In the genomic region with DNA sequence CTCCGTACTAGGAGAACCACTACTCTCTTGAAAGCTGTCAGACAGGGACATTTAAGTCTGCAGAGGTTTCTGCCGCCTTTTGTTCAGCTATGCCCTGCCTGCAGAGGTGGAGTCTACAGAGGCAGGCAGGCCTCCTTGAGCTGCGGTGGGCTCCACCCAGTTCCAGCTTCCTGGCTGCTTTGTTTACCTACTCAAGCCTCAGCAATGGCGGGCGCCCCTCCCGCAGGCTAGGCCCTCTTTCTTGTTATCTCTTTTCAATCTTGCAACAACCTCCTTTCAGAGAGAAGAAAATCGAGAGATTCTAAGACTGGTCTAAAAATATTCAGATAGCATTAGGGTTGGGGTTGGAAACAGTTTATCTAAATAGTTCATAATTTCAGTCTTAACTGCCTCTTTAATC, we compare ENCODE assay signal across 8 cellular contexts.
DNase-seq lines count a peak whose midpoint lies in the region; ATAC-seq, FAIRE-seq and TF ChIP-seq lines count a peak whose summit lies in the region.
"Not testable (repeated sequence)": the region's sequence is repeated elsewhere in the genome, so short reads cannot be mapped to it uniquely, and the experiment has no call there.

No MANE protein-coding gene starts in this region.

- H2AK5ac ChIP-seq in neuronal stem cell (ENCODE audit: low read depth, low read length), result not testable (repeated sequence)

- POLR2A ChIA-PET in activated CD8-positive, alpha-beta T cell treated with anti-CD3 and anti-CD28 coated beads for 36 hours (lab: Charles Lee), result interaction anchor here (0.6 to 1.1 kb wide), 2 partner anchors 10 to 1000 kb away, joined by 3 to 4 read pairs; no protein-coding TSS in a partner anchor

- WGBS in neuronal stem cell (ENCODE audit: extremely low coverage in 2 of 2, insufficient read length in 2 of 2, insufficient replicate concordance in 1 of 2), 2 donors, result no CpG with 5 or more reads among the region's 7 CpGs

- not testable (repeated sequence) for TF ChIP-seq CTCF in activated CD8-positive, alpha-beta T cell treated with anti-CD3 and anti-CD28 coated beads for 36 hours (IDR thresholded peaks at IDR 0.05); bronchial epithelial cell (IDR thresholded peaks at IDR 0.05; ENCODE audit: insufficient read depth, low read length, severe bottlenecking); left ventricle myocardium inferior (IDR thresholded peaks at IDR 0.05; ENCODE audit: borderline replicate concordance); uterus (IDR thresholded peaks at IDR 0.05)

- intact Hi-C loops in activated CD8-positive, alpha-beta T cell treated with anti-CD3 and anti-CD28 coated beads for 36 hours (cut with micrococcal nuclease); left ventricle myocardium inferior (cut with micrococcal nuclease); uterus (cut with DNase I; ENCODE audit: low total_unique reads): not testable (repeated sequence)

- H3K4me3 Mint-ChIP-seq in T-helper 2 cell treated with Interferon-gamma antibody and Interleukin-4, amounts not matched to agents 5 μg/mL and 100 μg/mL, for 36 hours, result peak overlapping the region; percentile 49
- H3K4me3 Mint-ChIP-seq in activated CD8-positive, alpha-beta T cell treated with anti-CD3 and anti-CD28 coated beads for 36 hours, result not testable (repeated sequence)

- H3K27me3 ChIP-seq in bronchial epithelial cell (ENCODE audit: control insufficient read depth, insufficient read depth, low read length); left ventricle myocardium inferior (ENCODE audit: low read depth); neuronal stem cell (ENCODE audit: control insufficient read depth in 3 of 3, insufficient read depth in 3 of 3, low read depth in 1 of 3, low read length in 3 of 3); uterus: not testable (repeated sequence)

- H3K27me3 Mint-ChIP-seq in T-helper 2 cell treated with Interferon-gamma antibody and Interleukin-4, amounts not matched to agents 5 μg/mL and 100 μg/mL, for 36 hours (ENCODE audit: low read depth), result peaks cover 16% of the 10 kb centered on the region
- not testable (repeated sequence) for H3K27me3 Mint-ChIP-seq in activated CD8-positive, alpha-beta T cell treated with anti-CD3 and anti-CD28 coated beads for 36 hours

- not testable (repeated sequence) for H3K4me2 ChIP-seq in neuronal stem cell (ENCODE audit: insufficient read depth, low read length, poor library complexity, severe bottlenecking)

- peak overlapping the region; percentile 82 for H3K27ac Mint-ChIP-seq in T-helper 2 cell treated with Interferon-gamma antibody and Interleukin-4, amounts not matched to agents 5 μg/mL and 100 μg/mL, for 36 hours
- H3K27ac Mint-ChIP-seq in activated CD8-positive, alpha-beta T cell treated with anti-CD3 and anti-CD28 coated beads for 36 hours, result not testable (repeated sequence)

- H3K36me3 Mint-ChIP-seq in T-helper 2 cell treated with Interferon-gamma antibody and Interleukin-4, amounts not matched to agents 5 μg/mL and 100 μg/mL, for 36 hours (ENCODE audit: low read depth), result peaks cover 11% of the 10 kb centered on the region
- H3K36me3 Mint-ChIP-seq in activated CD8-positive, alpha-beta T cell treated with anti-CD3 and anti-CD28 coated beads for 36 hours (ENCODE audit: low read depth), result not testable (repeated sequence)

- ATAC-seq in activated CD8-positive, alpha-beta T cell treated with anti-CD3 and anti-CD28 coated beads for 36 hours, result not testable (repeated sequence)

- not testable (repeated sequence) for H4K91ac ChIP-seq in neuronal stem cell (ENCODE audit: low read depth, low read length, poor library complexity)

- not testable (repeated sequence) for H3K79me1 ChIP-seq in neuronal stem cell (ENCODE audit: low read depth, low read length)

- H3K18ac ChIP-seq in neuronal stem cell (ENCODE audit: low read length), result not testable (repeated sequence)

- peaks cover 15% of the 10 kb centered on the region for H3K9me3 ChIP-seq in left ventricle myocardium inferior (replicated peaks)
- H3K9me3 ChIP-seq in neuronal stem cell (replicated peaks in 1 of 2; ENCODE audit: control insufficient read depth in 2 of 2, insufficient read depth in 1 of 2, low read depth in 1 of 2, low read length in 2 of 2); uterus: not testable (repeated sequence)

- peak overlapping the region; percentile 11 for H2AFZ ChIP-seq in neuronal stem cell (ENCODE audit: low read length)

- H3K4ac ChIP-seq in neuronal stem cell (ENCODE audit: low read length), result not testable (repeated sequence)

- not testable (repeated sequence) for H3K4me3 ChIP-seq in bronchial epithelial cell (ENCODE audit: low read depth, low read length); left ventricle myocardium inferior; neuronal stem cell (ENCODE audit: low read length in 2 of 2); uterus

- H2BK12ac ChIP-seq in neuronal stem cell (ENCODE audit: low read length), result not testable (repeated sequence)

- DNase-seq in HT-29 (ENCODE audit: low spot score) (peak; percentile 35), bronchial epithelial cell (ENCODE audit: low read depth) (peak; percentile 24)
- not testable (repeated sequence) for DNase-seq in T-helper 2 cell treated with Interferon-gamma antibody and Interleukin-4, amounts not matched to agents 5 μg/mL and 100 μg/mL, for 36 hours (ENCODE audit: low spot score); left ventricle myocardium inferior; neuronal stem cell (ENCODE audit: low spot score); uterus
- DNase-seq in activated CD8-positive, alpha-beta T cell treated with anti-CD3 and anti-CD28 coated beads for 36 hours, result peak; percentile 6
- DNase-seq in activated effector memory CD4-positive, alpha-beta T cell treated with Interleukin-2 at 50 U/mL for 16 hours, result peak; percentile 42

- FAIRE-seq in bronchial epithelial cell (lab: Jason Lieb, UNC), result not testable (repeated sequence)

- peaks cover 23% of the 10 kb centered on the region for H3K4me1 Mint-ChIP-seq in T-helper 2 cell treated with Interferon-gamma antibody and Interleukin-4, amounts not matched to agents 5 μg/mL and 100 μg/mL, for 36 hours (ENCODE audit: low read depth)
- peaks cover 17% of the 10 kb centered on the region for H3K4me1 Mint-ChIP-seq in activated CD8-positive, alpha-beta T cell treated with anti-CD3 and anti-CD28 coated beads for 36 hours (ENCODE audit: low read depth)

- TF ChIP-seq POLR2A in uterus (IDR thresholded peaks at IDR 0.05), result not testable (repeated sequence)

- H3K4me1 ChIP-seq in left ventricle myocardium inferior, result peaks cover 37% of the 10 kb centered on the region
- not testable (repeated sequence) for H3K4me1 ChIP-seq in neuronal stem cell (ENCODE audit: control insufficient read depth in 2 of 2, insufficient read depth in 1 of 2, low read depth in 1 of 2, low read length in 2 of 2); uterus

- H2BK15ac ChIP-seq in neuronal stem cell (ENCODE audit: low read length), result not testable (repeated sequence)

- peaks cover 38% of the 10 kb centered on the region for H3K9me3 Mint-ChIP-seq in T-helper 2 cell treated with Interferon-gamma antibody and Interleukin-4, amounts not matched to agents 5 μg/mL and 100 μg/mL, for 36 hours
- peaks cover 16% of the 10 kb centered on the region for H3K9me3 Mint-ChIP-seq in activated CD8-positive, alpha-beta T cell treated with anti-CD3 and anti-CD28 coated beads for 36 hours

- H4K8ac ChIP-seq in neuronal stem cell (ENCODE audit: low read depth, low read length), result not testable (repeated sequence)

- H3K9ac ChIP-seq in neuronal stem cell (ENCODE audit: low read depth, low read length, poor library complexity), result not testable (repeated sequence)

- H2BK5ac ChIP-seq in neuronal stem cell (ENCODE audit: low read length), result not testable (repeated sequence)

- CTCF ChIA-PET in activated CD8-positive, alpha-beta T cell treated with anti-CD3 and anti-CD28 coated beads for 36 hours (lab: Charles Lee), result not testable (repeated sequence)

- H3K14ac ChIP-seq in neuronal stem cell (ENCODE audit: low read length), result not testable (repeated sequence)

- H3K27ac ChIP-seq in left ventricle myocardium inferior (replicated peaks), result peak overlapping the region; percentile 82
- H3K27ac ChIP-seq in neuronal stem cell (replicated peaks; ENCODE audit: low read length), result not testable (repeated sequence)
- peak overlapping the region; percentile 63 to 78 for H3K27ac ChIP-seq in uterus

- not testable (repeated sequence) for H2BK120ac ChIP-seq in neuronal stem cell (ENCODE audit: low read depth, low read length)

- not testable (repeated sequence) for H3K23ac ChIP-seq in neuronal stem cell (ENCODE audit: low read depth, low read length, poor library complexity)

- H3K36me3 ChIP-seq in bronchial epithelial cell (ENCODE audit: control insufficient read depth, insufficient read depth, low read length); left ventricle myocardium inferior; neuronal stem cell (replicated peaks in 1 of 2; ENCODE audit: control insufficient read depth in 2 of 2, insufficient read depth in 2 of 2, low read length in 2 of 2); uterus: not testable (repeated sequence)
